Comparison of ENCODE assay signal across 20 cellular contexts in the genomic region with DNA sequence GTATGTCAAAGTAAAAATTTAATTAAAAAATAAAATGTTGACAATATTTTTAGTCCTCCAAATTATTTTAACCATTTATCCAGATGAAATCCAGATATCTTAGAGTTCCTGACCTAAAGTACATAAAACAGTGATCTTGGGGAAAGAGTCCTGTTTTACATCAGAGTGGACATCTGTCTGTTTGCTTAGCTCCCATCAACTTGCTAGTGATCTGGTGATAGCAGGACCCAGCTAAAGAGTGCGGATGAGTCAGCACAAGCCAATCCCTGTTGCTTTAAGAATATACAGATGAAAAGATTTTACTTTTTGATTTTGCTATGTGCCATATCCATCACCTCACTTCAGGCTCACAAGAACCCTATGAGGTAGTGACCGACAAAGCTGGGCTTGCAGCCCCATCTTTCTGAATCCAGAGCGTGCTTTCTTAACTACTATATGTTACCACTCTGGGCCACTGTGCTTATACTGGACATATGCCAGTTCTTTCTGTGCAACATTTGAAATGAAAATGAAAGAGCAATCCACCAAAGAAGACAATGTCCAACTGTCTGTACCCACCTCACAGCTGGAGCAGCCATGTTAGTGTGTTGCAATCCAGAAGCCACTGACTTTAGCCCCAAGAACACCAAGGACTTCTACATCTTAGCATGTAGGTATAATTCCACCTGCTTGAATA.
DNase-seq lines count a peak whose midpoint lies in the region; ATAC-seq and TF ChIP-seq lines count a peak whose summit lies in the region.
"Had no signal": no experiment of that assay in that cellular context is flagged by ENCODE, and none has a peak within 500 bp of the region (broad histone marks: within the 10 kb centered on the region; RNA-seq: fewer than 3 reads in every experiment).

No MANE protein-coding gene starts in this region.

- H3K9me3 ChIP-seq in mammary epithelial cell (replicated peaks; ENCODE audit: insufficient read depth, low read length) (no peaks in the 10 kb centered on the region), breast epithelium (no peaks in the 10 kb centered on the region), body of pancreas (no peaks in the 10 kb centered on the region)
- H3K9me3 ChIP-seq: esophagus squamous epithelium had no signal

- no peak overlapping the region for H2AFZ ChIP-seq in mammary epithelial cell (ENCODE audit: low read depth, low read length)

- WGBS in mammary epithelial cell (ENCODE audit: low coverage, missing lambda C conversion rate) = 93% methylated on average over 3 of the region's 3 CpGs
- WGBS in body of pancreas, 2 donors = 85 to 90% methylated on average over 3 of the region's 3 CpGs

- in situ Hi-C loops in mammary epithelial cell (cut with MboI; ENCODE audit: low sequenced_read_pairs in 2 of 2) = no loop called here

- TF ChIP-seq POLR2A in breast epithelium (IDR thresholded peaks at IDR 0.05) (no peak), body of pancreas (IDR thresholded peaks at IDR 0.05) (no peak)

- H3K27me3 ChIP-seq in mammary epithelial cell (ENCODE audit: insufficient read depth, low read length) = no peaks in the 10 kb centered on the region
- no peaks in the 10 kb centered on the region for H3K27me3 ChIP-seq in breast epithelium
- no peaks in the 10 kb centered on the region for H3K27me3 ChIP-seq in body of pancreas
- H3K27me3 ChIP-seq: esophagus squamous epithelium, tibial nerve had no signal

- CTCF ChIA-PET in mammary epithelial cell (lab: Charles Lee; ENCODE audit: low non-redundant PET) = no interaction called here

- H4K20me1 ChIP-seq in mammary epithelial cell (ENCODE audit: insufficient read depth, low read length) = no peaks in the 10 kb centered on the region

- H3K9ac ChIP-seq in mammary epithelial cell (ENCODE audit: insufficient read depth, low read length) = no peak overlapping the region

- DNase-seq in mammary epithelial cell = peak; percentile 19
- no peak for DNase-seq in breast epithelium (ENCODE audit: low spot score in 2 of 2)
- DNase-seq in SHP77 (lab: John Stamatoyannopoulos, UW) = peak; percentile 57 to 67
- DNase-seq in choroid plexus epithelial cell (ENCODE audit: low read depth) = peak; percentile 57
- no peak for DNase-seq in body of pancreas
- no peak for DNase-seq in NCI-H1048 (lab: John Stamatoyannopoulos, UW)
- DNase-seq: caudate nucleus; CD4-positive, CD25-positive, alpha-beta regulatory T cell; DND-41; esophagus squamous epithelium; head of caudate nucleus; NCI-H446; nucleus accumbens; retina; SIG-M5; stimulated activated CD4-positive, alpha-beta T cell treated with anti-CD3 and anti-CD28 coated beads, Interleukin-15, amount 100 ng/mL, for 24 hours; stimulated activated naive CD4-positive, alpha-beta T cell had no signal

- no TSS peak for BruUV-seq in mammary epithelial cell (replicated peaks; lab: Mats Ljungman, UMichigan)

- no peak overlapping the region for H3K27ac ChIP-seq in mammary epithelial cell (ENCODE audit: insufficient read depth, low read depth, low read length)
- no peak overlapping the region for H3K27ac ChIP-seq in breast epithelium
- H3K27ac ChIP-seq in body of pancreas = no peak overlapping the region
- H3K27ac ChIP-seq: esophagus squamous epithelium, tibial nerve had no signal

- H3K4me2 ChIP-seq in mammary epithelial cell (ENCODE audit: insufficient read depth, low read depth, low read length) = no peak overlapping the region

- no peak overlapping the region for H3K4me3 ChIP-seq in mammary epithelial cell (replicated peaks in 1 of 3; ENCODE audit: insufficient read depth in 1 of 3, low read depth in 2 of 3, low read length in 3 of 3)
- H3K4me3 ChIP-seq in breast epithelium = no peak overlapping the region
- H3K4me3 ChIP-seq in choroid plexus epithelial cell (ENCODE audit: low read depth, low read length) = no peak overlapping the region
- no peak overlapping the region for H3K4me3 ChIP-seq in body of pancreas
- H3K4me3 ChIP-seq: esophagus squamous epithelium, tibial nerve had no signal

- no peaks in the 10 kb centered on the region for H3K79me2 ChIP-seq in mammary epithelial cell (ENCODE audit: insufficient read depth, low read length)

- intact Hi-C loops in mammary epithelial cell (cut with micrococcal nuclease) (no loop called here), breast epithelium (cut with DNase I; ENCODE audit: low total_unique reads) (no loop called here), body of pancreas (cut with DNase I) (no loop called here)

- TF ChIP-seq CTCF in mammary epithelial cell (conservative IDR thresholded peaks at IDR 0.05 in 1 of 2, IDR thresholded peaks at IDR 0.05 in 1 of 2; ENCODE audit: extremely low read depth in 1 of 2, insufficient read depth in 1 of 2, low read depth in 1 of 2, low read length in 2 of 2) (no peak), breast epithelium (IDR thresholded peaks at IDR 0.05) (no peak), choroid plexus epithelial cell (conservative IDR thresholded peaks at IDR 0.05; ENCODE audit: low read depth, low read length) (no peak), body of pancreas (IDR thresholded peaks at IDR 0.05) (no peak)

- dilution Hi-C loops in mammary epithelial cell (cut with HindIII; ENCODE audit: low sequenced_read_pairs) = no loop called here

- H3K36me3 ChIP-seq in mammary epithelial cell (ENCODE audit: insufficient read depth, low read length) (no peaks in the 10 kb centered on the region), breast epithelium (no peaks in the 10 kb centered on the region), body of pancreas (replicated peaks in 1 of 2; ENCODE audit: insufficient read depth in 1 of 2, low read depth in 2 of 2) (no peaks in the 10 kb centered on the region)
- H3K36me3 ChIP-seq: esophagus squamous epithelium, tibial nerve had no signal

- H3K4me1 ChIP-seq in mammary epithelial cell (ENCODE audit: insufficient read depth, low read length) (peaks cover 8% of the 10 kb centered on the region), breast epithelium (no peaks in the 10 kb centered on the region), body of pancreas (no peaks in the 10 kb centered on the region)
- H3K4me1 ChIP-seq: esophagus squamous epithelium, tibial nerve had no signal

- ATAC-seq in body of pancreas (no peak), GM19023 (IDR thresholded peaks at IDR 0.05; ENCODE audit: unreplicated experiment) (no peak), HG03457 (IDR thresholded peaks at IDR 0.05; ENCODE audit: unreplicated experiment) (no peak)

Comparison
In these comparisons a context has a peak if more than half of its experiments do, and no peak if none do; other contexts are left out.
1. DNase-seq: peak in mammary epithelial cell (single experiment), SHP77 (2 of 2) and choroid plexus epithelial cell (single experiment); none in breast epithelium (0 of 2), body of pancreas (0 of 4) and NCI-H1048 (single experiment).